In genomic region chr4:162461952-162462351, GRCh38 we compare ENCODE assay signal across 12 cellular contexts.
DNase-seq lines count a peak whose midpoint lies in the region; ATAC-seq, FAIRE-seq and TF ChIP-seq lines count a peak whose summit lies in the region.
"Had no signal": no experiment of that assay in that cellular context is flagged by ENCODE, and none has a peak within 500 bp of the region (broad histone marks: within the 10 kb centered on the region; RNA-seq: fewer than 3 reads in every experiment).

No MANE protein-coding gene starts in this region.

- no peaks in the 10 kb centered on the region for H3K27me3 Mint-ChIP-seq in activated naive CD4-positive, alpha-beta T cell treated with anti-CD3 and anti-CD28 coated beads for 36 hours (ENCODE audit: low read depth)
- H3K27me3 Mint-ChIP-seq: CD4-positive, CD25-positive, alpha-beta regulatory T cell had no signal

- CTCF ChIA-PET in A549 (lab: Yijun Ruan, JAX) (interaction anchor here (0.6 kb wide), 1 partner anchor 31 kb away, joined by 3 read pairs; no protein-coding TSS in a partner anchor), PC-3 (lab: Charles Lee) (interaction anchor here (0.6 to 1.1 kb wide), 2 partner anchors 100 to 620 kb away, joined by 3 read pairs; no protein-coding TSS in a partner anchor)
- CTCF ChIA-PET in activated naive CD4-positive, alpha-beta T cell treated with anti-CD3 and anti-CD28 coated beads for 36 hours (lab: Charles Lee), result no interaction called here

- DNase-seq in A549 (ENCODE audit: low read depth in 1 of 2, low spot score in 1 of 2) (no peak), HCEC 1CT (peak; percentile 21), PC-3 (peak; percentile 25), fibroblast of mammary gland (ENCODE audit: low read depth) (no peak), head of caudate nucleus (no peak)
- DNase-seq in activated naive CD4-positive, alpha-beta T cell treated with anti-CD3 and anti-CD28 coated beads for 36 hours, result no peak
- DNase-seq in stimulated activated naive CD8-positive, alpha-beta T cell treated with anti-CD3 and anti-CD28 coated beads, Interleukin-15, Interleukin-2, amounts not matched to agents 100 U/mL and 50 U/mL, for 24 hours, result no peak
- DNase-seq in stimulated activated naive CD4-positive, alpha-beta T cell (lab: John Stamatoyannopoulos, UW), result no peak
- DNase-seq: activated naive CD4-positive, alpha-beta T cell treated with Interleukin-2 at 50 U/mL for 16 hours; CD4-positive, CD25-positive, alpha-beta regulatory T cell had no signal

- H3K9me3 ChIP-seq in A549, result no peaks in the 10 kb centered on the region
- no peaks in the 10 kb centered on the region for H3K9me3 ChIP-seq in PC-3 (ENCODE audit: low read length)
- H3K9me3 ChIP-seq: thoracic aorta had no signal

- no peak for TF ChIP-seq POLR2A in A549 (IDR thresholded peaks at IDR 0.05; ENCODE audit: low read length)

- no peak overlapping the region for H2AFZ ChIP-seq in PC-3 (ENCODE audit: low read length)

- intact Hi-C loops in PC-3 (cut with micrococcal nuclease) (loop anchor here (2.0 to 10.0 kb wide), 4 partner anchors 117 to 900 kb away; no protein-coding TSS in a partner anchor), head of caudate nucleus (cut with DNase I) (no loop called here)
- intact Hi-C loops in activated naive CD4-positive, alpha-beta T cell treated with anti-CD3 and anti-CD28 coated beads for 36 hours (cut with micrococcal nuclease), result no loop called here

- TF ChIP-seq CTCF in A549 (IDR thresholded peaks at IDR 0.05) (peak; percentile 22; the same call in 2 of the 3 replicates), PC-3 (conservative IDR thresholded peaks at IDR 0.05; ENCODE audit: low read depth, low read length) (peak; percentile 50), fibroblast of mammary gland (conservative IDR thresholded peaks at IDR 0.05; ENCODE audit: control insufficient read depth, insufficient read depth, low read depth, low read length) (peak; percentile 3)

- H3K4me3 Mint-ChIP-seq in activated naive CD4-positive, alpha-beta T cell treated with anti-CD3 and anti-CD28 coated beads for 36 hours, result no peak overlapping the region
- H3K4me3 Mint-ChIP-seq: CD4-positive, CD25-positive, alpha-beta regulatory T cell had no signal

- H3K4me1 Mint-ChIP-seq in activated naive CD4-positive, alpha-beta T cell treated with anti-CD3 and anti-CD28 coated beads for 36 hours (ENCODE audit: low read depth), result no peaks in the 10 kb centered on the region
- H3K4me1 Mint-ChIP-seq: CD4-positive, CD25-positive, alpha-beta regulatory T cell had no signal

- H3K4me3 ChIP-seq in A549 (no peak overlapping the region), PC-3 (ENCODE audit: low read length) (no peak overlapping the region), fibroblast of mammary gland (ENCODE audit: control insufficient read depth, low read depth, low read length) (no peak overlapping the region)
- H3K4me3 ChIP-seq: thoracic aorta had no signal

- no peaks in the 10 kb centered on the region for H4K20me1 ChIP-seq in PC-3 (ENCODE audit: low read length)

- ATAC-seq in A549 (no peak), PC-3 (peak; percentile 66)
- ATAC-seq in stimulated activated naive CD8-positive, alpha-beta T cell treated with anti-CD3 and anti-CD28 coated beads, Interleukin-15, Interleukin-2, amounts not matched to agents 100 U/mL and 50 U/mL, for 24 hours, result no peak
- ATAC-seq: Panc1 had no signal

- no peaks in the 10 kb centered on the region for H3K36me3 Mint-ChIP-seq in activated naive CD4-positive, alpha-beta T cell treated with anti-CD3 and anti-CD28 coated beads for 36 hours (ENCODE audit: low read depth)
- H3K36me3 Mint-ChIP-seq: CD4-positive, CD25-positive, alpha-beta regulatory T cell had no signal

- H3K9me3 Mint-ChIP-seq in activated naive CD4-positive, alpha-beta T cell treated with anti-CD3 and anti-CD28 coated beads for 36 hours, result no peaks in the 10 kb centered on the region

- BruUV-seq in PC-3 (replicated peaks; lab: Mats Ljungman, UMichigan), result no TSS peak

- 3% methylated on average over 1 of the region's 1 CpG for WGBS in A549 (ENCODE audit: missing lambda C conversion rate)

- H3K27me3 ChIP-seq in PC-3 (ENCODE audit: low read length), result no peaks in the 10 kb centered on the region

- peak; percentile 38 to 42; a peak in 4 of 5 replicates for TF ChIP-seq RAD21 in A549 (conservative IDR thresholded peaks at IDR 0.05 in 1 of 2, IDR thresholded peaks at IDR 0.05 in 1 of 2)

- H3K27ac Mint-ChIP-seq in activated naive CD4-positive, alpha-beta T cell treated with anti-CD3 and anti-CD28 coated beads for 36 hours, result no peak overlapping the region
- H3K27ac Mint-ChIP-seq: CD4-positive, CD25-positive, alpha-beta regulatory T cell had no signal

- H3F3A ChIP-seq in PC-3 (ENCODE audit: low read length, unreplicated experiment), result no peaks in the 10 kb centered on the region

- TF ChIP-seq EP300 in A549 (IDR thresholded peaks at IDR 0.05), result no peak

- H3K4me2 ChIP-seq in A549 (no peak overlapping the region), PC-3 (ENCODE audit: low read length) (no peak overlapping the region)

- no peak for FAIRE-seq in A549 (lab: Jason Lieb, UNC)

- no peak overlapping the region for H3K27ac ChIP-seq in A549
- no peak overlapping the region for H3K27ac ChIP-seq in PC-3 (ENCODE audit: low read length)
- H3K27ac ChIP-seq: thoracic aorta had no signal

- H3K36me3 ChIP-seq in PC-3 (ENCODE audit: low read depth, low read length), result no peaks in the 10 kb centered on the region
- H3K36me3 ChIP-seq: thoracic aorta had no signal

- POLR2A ChIA-PET in A549 (lab: Yijun Ruan, JAX), result no interaction called here
- POLR2A ChIA-PET in PC-3 (lab: Charles Lee; ENCODE audit: unreplicated experiment), result interaction anchor here (0.6 kb wide), 1 partner anchor 203 kb away, joined by 3 read pairs; no protein-coding TSS in a partner anchor

- H3K4me1 ChIP-seq in A549 (no peaks in the 10 kb centered on the region), PC-3 (ENCODE audit: insufficient read depth, low read length) (no peaks in the 10 kb centered on the region)

- H3K79me2 ChIP-seq in PC-3 (ENCODE audit: low read length), result no peaks in the 10 kb centered on the region

- H3K9ac ChIP-seq in PC-3 (ENCODE audit: low read length), result no peak overlapping the region

- H3K9me2 ChIP-seq in PC-3 (replicated peaks; ENCODE audit: low read length), result no peaks in the 10 kb centered on the region

TF ChIP-seq in A549, 52 proteins besides CTCF, POLR2A, EP300 and RAD21:
- no peak for TF ChIP-seq RNF2 (IDR thresholded peaks at IDR 0.05; ENCODE audit: borderline replicate concordance, low read depth)
- TF ChIP-seq SMC3 (IDR thresholded peaks at IDR 0.05), result 0 out of 3 replicates have a peak, but pooled peaks have one; percentile 23

Comparison
In these comparisons a context has a peak if more than half of its experiments do, and no peak if none do; other contexts are left out.
1. DNase-seq: peak in HCEC 1CT (single experiment) and PC-3 (single experiment); none in A549 (0 of 2), fibroblast of mammary gland (single experiment), activated naive CD4-positive, alpha-beta T cell treated with anti-CD3 and anti-CD28 coated beads for 36 hours (single experiment), stimulated activated naive CD8-positive, alpha-beta T cell treated with anti-CD3 and anti-CD28 coated beads, Interleukin-15, Interleukin-2, amounts not matched to agents 100 U/mL and 50 U/mL, for 24 hours (single experiment), head of caudate nucleus (0 of 42) and stimulated activated naive CD4-positive, alpha-beta T cell (0 of 6).
2. Peak in every context shown above with its lines, with median percentiles within 50 percentile points of each other: CTCF ChIP-seq.